ENCODE assay signal across 1 cellular context in the genomic region with DNA sequence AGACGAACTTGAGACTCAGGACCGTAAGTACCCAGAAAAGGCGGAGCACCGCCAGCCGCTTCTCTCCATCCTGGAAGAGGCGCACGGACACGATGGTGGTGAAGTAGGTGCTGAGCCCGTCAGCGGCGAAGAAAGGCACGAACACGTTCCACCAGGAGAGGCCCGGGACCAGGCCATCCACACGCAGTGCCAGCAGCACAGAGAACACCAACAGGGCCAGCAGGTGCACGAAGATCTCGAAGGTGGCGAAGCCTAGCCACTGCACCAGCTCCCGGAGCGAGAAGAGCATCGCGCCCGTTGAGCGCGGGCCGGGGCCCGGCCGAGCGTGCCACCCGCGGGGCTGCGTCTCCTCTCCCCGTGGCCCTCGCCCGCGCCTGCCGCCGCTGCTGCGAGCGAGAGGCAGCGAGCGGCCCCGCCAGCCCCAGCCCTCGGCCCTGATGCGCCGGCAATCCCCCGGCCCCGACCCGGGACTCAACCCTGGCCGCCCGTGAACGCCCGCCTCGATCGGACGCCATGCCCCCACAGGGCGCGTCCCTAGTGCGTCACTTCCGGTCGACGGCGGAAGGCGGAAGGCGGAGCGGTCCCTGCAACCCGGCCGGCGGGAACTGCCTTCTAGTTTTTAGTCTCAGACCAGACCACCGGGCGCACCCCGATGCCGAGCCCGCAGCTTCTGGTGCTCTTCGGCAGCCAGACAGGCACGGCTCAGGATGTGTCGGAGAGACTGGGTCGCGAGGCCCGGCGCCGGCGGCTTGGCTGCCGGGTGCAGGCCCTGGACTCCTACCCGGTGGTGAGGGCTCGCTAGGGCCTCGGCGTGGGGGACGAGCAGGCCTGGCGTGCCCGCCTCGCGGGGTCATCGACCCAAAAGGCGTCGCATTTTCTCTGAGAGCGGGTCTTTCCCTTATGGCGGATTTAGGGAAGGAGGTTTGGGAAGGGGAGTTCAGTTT.
TF ChIP-seq lines count a peak whose summit lies in the region.

A gene (plus strand): TSS at position 575 of the 944 bp plus-strand sequence. CDS start 78 bp downstream, at position 653.
A gene with protein sequence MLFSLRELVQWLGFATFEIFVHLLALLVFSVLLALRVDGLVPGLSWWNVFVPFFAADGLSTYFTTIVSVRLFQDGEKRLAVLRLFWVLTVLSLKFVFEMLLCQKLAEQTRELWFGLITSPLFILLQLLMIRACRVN (minus strand): TSS at position 523 of the 944 bp plus-strand sequence. CDS start 234 bp downstream, at position 289.

TF ChIP-seq in A549, 52 proteins besides CTCF, POLR2A, EP300 and RAD21 (continued from another document):
- TF ChIP-seq, protein P1, sequence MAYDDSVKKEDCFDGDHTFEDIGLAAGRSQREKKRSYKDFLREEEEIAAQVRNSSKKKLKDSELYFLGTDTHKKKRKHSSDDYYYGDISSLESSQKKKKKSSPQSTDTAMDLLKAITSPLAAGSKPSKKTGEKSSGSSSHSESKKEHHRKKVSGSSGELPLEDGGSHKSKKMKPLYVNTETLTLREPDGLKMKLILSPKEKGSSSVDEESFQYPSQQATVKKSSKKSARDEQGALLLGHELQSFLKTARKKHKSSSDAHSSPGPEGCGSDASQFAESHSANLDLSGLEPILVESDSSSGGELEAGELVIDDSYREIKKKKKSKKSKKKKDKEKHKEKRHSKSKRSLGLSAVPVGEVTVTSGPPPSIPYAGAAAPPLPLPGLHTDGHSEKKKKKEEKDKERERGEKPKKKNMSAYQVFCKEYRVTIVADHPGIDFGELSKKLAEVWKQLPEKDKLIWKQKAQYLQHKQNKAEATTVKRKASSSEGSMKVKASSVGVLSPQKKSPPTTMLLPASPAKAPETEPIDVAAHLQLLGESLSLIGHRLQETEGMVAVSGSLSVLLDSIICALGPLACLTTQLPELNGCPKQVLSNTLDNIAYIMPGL (CRISPR knock-in tag; IDR thresholded peaks at IDR 0.05; ENCODE audit: borderline replicate concordance) = no peak
- TF ChIP-seq KDM5A (IDR thresholded peaks at IDR 0.05) = peak; percentile 95
